Comparison of ENCODE assay signal across 24 cellular contexts in genomic region chr15:87155771-87156170, GRCh38.
DNase-seq lines count a peak whose midpoint lies in the region; FAIRE-seq and TF ChIP-seq lines count a peak whose summit lies in the region.
"Had no signal": no experiment of that assay in that cellular context is flagged by ENCODE, and none has a peak within 500 bp of the region (broad histone marks: within the 10 kb centered on the region; RNA-seq: fewer than 3 reads in every experiment).

No MANE protein-coding gene starts in this region.

- H2BK12ac ChIP-seq in mesenchymal stem cell (ENCODE audit: low read length in 2 of 2): no peak overlapping the region

- no peaks in the 10 kb centered on the region for H3K9me3 ChIP-seq in mesenchymal stem cell (ENCODE audit: control insufficient read depth, low read length)
- H3K9me3 ChIP-seq: SJCRH30 had no signal

- DNase-seq in ELR (ENCODE audit: low read depth) (peak; percentile 27), RPMI7951 (ENCODE audit: low read depth) (peak; percentile 45), bronchial epithelial cell (ENCODE audit: low read depth) (peak; percentile 31), mesenchymal stem cell (peak; percentile 32), NCI-H1436 treated with DMSO at 0.1 percent for 48 hours (lab: John Stamatoyannopoulos, UW) (no peak), coronary artery (ENCODE audit: low spot score) (no peak), globus pallidus (ENCODE audit: low spot score) (no peak), DMS153 (lab: John Stamatoyannopoulos, UW) (no peak)
- DNase-seq: ACHN; AML-193; C1 segment of cervical spinal cord; Calu3; CD8-positive, alpha-beta T cell; DMS53; GOT3; NCI-H1092 treated with DMSO at 0.1 percent for 48 hours; NCI-H146; NCI-H2029; NCI-H2227 treated with DMSO at 0.1 percent for 48 hours; NCI-H510A treated with DMSO at 0.1 percent for 48 hours; NCI-H748 treated with DMSO at 0.1 percent for 48 hours; NK-92 treated with Interleukin-12 subunit alpha and Interleukin-12 subunit beta, amount 100 ng/mL, for 24 hours; SJCRH30 had no signal

- H2AK5ac ChIP-seq in mesenchymal stem cell (ENCODE audit: low read length, severe bottlenecking): no peak overlapping the region

- H3K4me1 ChIP-seq in mesenchymal stem cell (ENCODE audit: control insufficient read depth, insufficient read depth, low read depth, low read length): no peaks in the 10 kb centered on the region
- H3K4me1 ChIP-seq: SJCRH30 had no signal

- no peak overlapping the region for H3K9ac ChIP-seq in mesenchymal stem cell (ENCODE audit: low read length)

- H3K18ac ChIP-seq in mesenchymal stem cell (ENCODE audit: low read depth in 1 of 2, low read length in 2 of 2): peak overlapping the region in 1 of 2 experiments; percentile 16

- H2AFZ ChIP-seq in mesenchymal stem cell (ENCODE audit: low read depth, low read length): no peak overlapping the region

- H3K14ac ChIP-seq in mesenchymal stem cell (ENCODE audit: low read length in 2 of 2): peak overlapping the region in 1 of 2 experiments; percentile 41

- H3K27ac ChIP-seq in mesenchymal stem cell (ENCODE audit: low read length, poor library complexity, severe bottlenecking) (no peak overlapping the region), coronary artery (no peak overlapping the region)
- H3K27ac ChIP-seq: SJCRH30 had no signal

- peak overlapping the region; percentile 61 for H2BK120ac ChIP-seq in mesenchymal stem cell (ENCODE audit: low read depth, low read length)

- no peak for FAIRE-seq in bronchial epithelial cell (lab: Jason Lieb, UNC)
- FAIRE-seq: GM12878 had no signal

- H3K79me1 ChIP-seq in mesenchymal stem cell (replicated peaks; ENCODE audit: low read length, poor library complexity, severe bottlenecking): no peaks in the 10 kb centered on the region

- no peak overlapping the region for H3K4me2 ChIP-seq in mesenchymal stem cell (ENCODE audit: low read length, poor library complexity, severe bottlenecking)

- H3K27me3 ChIP-seq in bronchial epithelial cell (ENCODE audit: control insufficient read depth, insufficient read depth, low read length): no peaks in the 10 kb centered on the region
- no peaks in the 10 kb centered on the region for H3K27me3 ChIP-seq in mesenchymal stem cell (ENCODE audit: control insufficient read depth in 1 of 2, insufficient read depth in 1 of 2, low read length in 2 of 2)
- H3K27me3 ChIP-seq: SJCRH30 had no signal

- WGBS in mesenchymal stem cell: 100% methylated on average over 2 of the region's 4 CpGs

- no peak for TF ChIP-seq CTCF in bronchial epithelial cell (IDR thresholded peaks at IDR 0.05; ENCODE audit: insufficient read depth, low read length, severe bottlenecking)
- no peak for TF ChIP-seq CTCF in coronary artery (IDR thresholded peaks at IDR 0.05)

- no peak overlapping the region for H4K8ac ChIP-seq in mesenchymal stem cell (ENCODE audit: low read length)

- H4K91ac ChIP-seq in mesenchymal stem cell (ENCODE audit: low read length): peak overlapping the region; percentile 61

- no peak overlapping the region for H3K23ac ChIP-seq in mesenchymal stem cell (ENCODE audit: low read length in 2 of 2)

- H3K4me3 ChIP-seq in bronchial epithelial cell (ENCODE audit: low read depth, low read length): no peak overlapping the region
- no peak overlapping the region for H3K4me3 ChIP-seq in mesenchymal stem cell (ENCODE audit: insufficient read depth in 1 of 2, low read depth in 1 of 2, low read length in 2 of 2)
- no peak overlapping the region for H3K4me3 ChIP-seq in coronary artery
- H3K4me3 ChIP-seq: GM12878, SJCRH30 had no signal

- no peak overlapping the region for H2BK5ac ChIP-seq in mesenchymal stem cell (ENCODE audit: low read depth, low read length, poor library complexity, severe bottlenecking)

- H2BK15ac ChIP-seq in mesenchymal stem cell (ENCODE audit: low read depth, poor library complexity, severe bottlenecking): no peak overlapping the region

- H3K4ac ChIP-seq in mesenchymal stem cell (ENCODE audit: low read depth in 1 of 2, low read length in 2 of 2): no peak overlapping the region

- H3K36me3 ChIP-seq in bronchial epithelial cell (ENCODE audit: control insufficient read depth, insufficient read depth, low read length) (no peaks in the 10 kb centered on the region), mesenchymal stem cell (ENCODE audit: control insufficient read depth in 1 of 2, insufficient read depth in 2 of 2, low read depth in 1 of 2, low read length in 2 of 2) (no peaks in the 10 kb centered on the region)
- H3K36me3 ChIP-seq: SJCRH30 had no signal

Comparison
In these comparisons a context has a peak if more than half of its experiments do, and no peak if none do; other contexts are left out.
1. DNase-seq: peak in ELR (single experiment), RPMI7951 (single experiment), bronchial epithelial cell (single experiment) and mesenchymal stem cell (single experiment); none in NCI-H1436 treated with DMSO at 0.1 percent for 48 hours (single experiment), coronary artery (single experiment), globus pallidus (single experiment) and DMS153 (single experiment).